ENCODE assay signal across 8 cellular contexts in genomic region chr1:230917284-230918135, GRCh38. TPM values are rescaled to one million over a fixed set of nuclear protein-coding genes. Genes with fewer than 3 reads are reported as not detected.
DNase-seq lines count a peak whose midpoint lies in the region; ATAC-seq and TF ChIP-seq lines count a peak whose summit lies in the region.

No MANE protein-coding gene starts in this region.

- POLR2A ChIA-PET in HCT116 (lab: Charles Lee) = no interaction called here

- ATAC-seq in HCT116 (peak; percentile 88), GM18858 (IDR thresholded peaks at IDR 0.05; ENCODE audit: unreplicated experiment) (no peak)

- H3K9me3 ChIP-seq in HCT116 (ENCODE audit: control insufficient read depth in 1 of 2, insufficient read depth in 1 of 2, low read depth in 1 of 2, low read length in 2 of 2) = no peaks in the 10 kb centered on the region

- no peak overlapping the region for H3K4me3 ChIP-seq in HCT116 (replicated peaks in 1 of 2; ENCODE audit: low read depth in 1 of 2, low read length in 2 of 2)

- H3K9ac ChIP-seq in HCT116 (ENCODE audit: low read length) = no peak overlapping the region

- H3K27me3 ChIP-seq in HCT116 (ENCODE audit: insufficient read depth, low read length) = no peaks in the 10 kb centered on the region

- peak; percentile 55 to 79 (median 71); a peak in 5 of 6 replicates for TF ChIP-seq CTCF in HCT116 (IDR thresholded peaks at IDR 0.05 in 2 of 3, conservative IDR thresholded peaks at IDR 0.05 in 1 of 3; ENCODE audit: borderline replicate concordance in 1 of 3, insufficient read depth in 1 of 3, low read depth in 2 of 3, low read length in 2 of 3)

- H3K9me2 ChIP-seq in HCT116 (ENCODE audit: insufficient read depth) = no peaks in the 10 kb centered on the region

- RAD21 ChIA-PET in HCT116 (lab: Charles Lee; ENCODE audit: low non-redundant PET in 1 of 2, low total read pairs in 2 of 2, uncharacterized antibody in 2 of 2, unreplicated experiment in 2 of 2) = no interaction called here

- CTCF ChIA-PET in HCT116 (lab: Charles Lee) = no interaction called here

- intact Hi-C loops in HCT116 (cut with micrococcal nuclease) = loop anchor here (1.0 to 5.0 kb wide), 3 partner anchors 120 to 294 kb away; no protein-coding TSS in a partner anchor

- H3K36me3 ChIP-seq in HCT116 (ENCODE audit: control insufficient read depth in 1 of 2, insufficient read depth in 2 of 2, low read length in 2 of 2) = peaks cover 0 to 3% of the 10 kb centered on the region in 2 experiments; a peak in 2 of 4 replicates

- TF ChIP-seq POLR2A in HCT116 (IDR thresholded peaks at IDR 0.05; ENCODE audit: borderline replicate concordance, extremely low read depth, insufficient read depth, insufficient read length) = no peak

- TF ChIP-seq RAD21 in HCT116 (IDR thresholded peaks at IDR 0.05; ENCODE audit: low read depth) = peak; percentile 67

- no TSS peak for BruUV-seq in HCT116 (replicated peaks; lab: Mats Ljungman, UMichigan)

- no peak overlapping the region for H2AFZ ChIP-seq in HCT116 (ENCODE audit: low read depth, low read length, poor library complexity, severe bottlenecking)

- H3K79me2 ChIP-seq in HCT116 (ENCODE audit: insufficient read depth, low read length) = no peaks in the 10 kb centered on the region

- no peaks in the 10 kb centered on the region for H4K20me1 ChIP-seq in HCT116 (ENCODE audit: insufficient read depth)

- H3K27ac ChIP-seq in HCT116 (ENCODE audit: low read depth, low read length) = no peak overlapping the region

- no peak overlapping the region for H3K4me2 ChIP-seq in HCT116 (ENCODE audit: low read length)

- peaks cover 0 to 6% of the 10 kb centered on the region in 2 experiments; a peak in 1 of 4 replicates for H3K4me1 ChIP-seq in HCT116 (ENCODE audit: control insufficient read depth in 1 of 2, insufficient read depth in 2 of 2, low read length in 2 of 2)

- peak; percentile 79 for DNase-seq in D341Med (ENCODE audit: low spot score)
- peak; percentile 62 for DNase-seq in HCT116 (ENCODE audit: low read depth, low spot score)
- peak; percentile 67 for DNase-seq in NCI-H2196 (lab: John Stamatoyannopoulos, UW; ENCODE audit: unreplicated experiment)
- DNase-seq in activated CD4-positive, CD25-positive, alpha-beta regulatory T cell treated with anti-CD3 and anti-CD28 coated beads, Interleukin-2, amount 50 U/mL, for 72 hours = peak; percentile 73
- DNase-seq in central memory CD4-positive, alpha-beta T cell = peak; percentile 62
- peak; percentile 75 for DNase-seq in kidney tubule cell (ENCODE audit: low spot score)
- DNase-seq in stimulated activated CD4-positive, alpha-beta T cell treated with anti-CD3 and anti-CD28 coated beads, Interleukin-2, amount 100 ng/mL, for 48 hours = peak; percentile 73

TF ChIP-seq in HCT116, 20 proteins besides CTCF, POLR2A, EP300 and RAD21:
- 0 out of 2 replicates have a peak, but pooled peaks have one; percentile 21 for TF ChIP-seq CBX3 (IDR thresholded peaks at IDR 0.05; ENCODE audit: low read depth)
- no peak for TF ChIP-seq EZH2phosphoT487 (IDR thresholded peaks at IDR 0.05; ENCODE audit: borderline replicate concordance)
- TF ChIP-seq, protein P1, sequence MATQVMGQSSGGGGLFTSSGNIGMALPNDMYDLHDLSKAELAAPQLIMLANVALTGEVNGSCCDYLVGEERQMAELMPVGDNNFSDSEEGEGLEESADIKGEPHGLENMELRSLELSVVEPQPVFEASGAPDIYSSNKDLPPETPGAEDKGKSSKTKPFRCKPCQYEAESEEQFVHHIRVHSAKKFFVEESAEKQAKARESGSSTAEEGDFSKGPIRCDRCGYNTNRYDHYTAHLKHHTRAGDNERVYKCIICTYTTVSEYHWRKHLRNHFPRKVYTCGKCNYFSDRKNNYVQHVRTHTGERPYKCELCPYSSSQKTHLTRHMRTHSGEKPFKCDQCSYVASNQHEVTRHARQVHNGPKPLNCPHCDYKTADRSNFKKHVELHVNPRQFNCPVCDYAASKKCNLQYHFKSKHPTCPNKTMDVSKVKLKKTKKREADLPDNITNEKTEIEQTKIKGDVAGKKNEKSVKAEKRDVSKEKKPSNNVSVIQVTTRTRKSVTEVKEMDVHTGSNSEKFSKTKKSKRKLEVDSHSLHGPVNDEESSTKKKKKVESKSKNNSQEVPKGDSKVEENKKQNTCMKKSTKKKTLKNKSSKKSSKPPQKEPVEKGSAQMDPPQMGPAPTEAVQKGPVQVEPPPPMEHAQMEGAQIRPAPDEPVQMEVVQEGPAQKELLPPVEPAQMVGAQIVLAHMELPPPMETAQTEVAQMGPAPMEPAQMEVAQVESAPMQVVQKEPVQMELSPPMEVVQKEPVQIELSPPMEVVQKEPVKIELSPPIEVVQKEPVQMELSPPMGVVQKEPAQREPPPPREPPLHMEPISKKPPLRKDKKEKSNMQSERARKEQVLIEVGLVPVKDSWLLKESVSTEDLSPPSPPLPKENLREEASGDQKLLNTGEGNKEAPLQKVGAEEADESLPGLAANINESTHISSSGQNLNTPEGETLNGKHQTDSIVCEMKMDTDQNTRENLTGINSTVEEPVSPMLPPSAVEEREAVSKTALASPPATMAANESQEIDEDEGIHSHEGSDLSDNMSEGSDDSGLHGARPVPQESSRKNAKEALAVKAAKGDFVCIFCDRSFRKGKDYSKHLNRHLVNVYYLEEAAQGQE (IDR thresholded peaks at IDR 0.05; ENCODE audit: low read depth) = no peak
- TF ChIP-seq JUND (IDR thresholded peaks at IDR 0.05) = no peak
- no peak for TF ChIP-seq ZFX (IDR thresholded peaks at IDR 0.05)
- no peak for TF ChIP-seq POLR2AphosphoS5 (IDR thresholded peaks at IDR 0.05; ENCODE audit: low read depth, low read length)
- no peak for TF ChIP-seq ATF3 (IDR thresholded peaks at IDR 0.05)
- no peak for TF ChIP-seq ZBTB33 (IDR thresholded peaks at IDR 0.05; ENCODE audit: extremely low read depth, insufficient replicate concordance, low read length)

RNA-seq across cellular contexts. Expression of gene C1orf198, which starts 49.2 kb away (rescaled TPM):
- 22.9 TPM for total RNA-seq in HCT116 (2021; ENCODE audit: unreplicated experiment)
- polyA plus RNA-seq in HCT116 (2012) = 13.4 and 15.4 TPM in 2 replicates
